Comparison of ENCODE assay signal across 9 cellular contexts in the genomic region with DNA sequence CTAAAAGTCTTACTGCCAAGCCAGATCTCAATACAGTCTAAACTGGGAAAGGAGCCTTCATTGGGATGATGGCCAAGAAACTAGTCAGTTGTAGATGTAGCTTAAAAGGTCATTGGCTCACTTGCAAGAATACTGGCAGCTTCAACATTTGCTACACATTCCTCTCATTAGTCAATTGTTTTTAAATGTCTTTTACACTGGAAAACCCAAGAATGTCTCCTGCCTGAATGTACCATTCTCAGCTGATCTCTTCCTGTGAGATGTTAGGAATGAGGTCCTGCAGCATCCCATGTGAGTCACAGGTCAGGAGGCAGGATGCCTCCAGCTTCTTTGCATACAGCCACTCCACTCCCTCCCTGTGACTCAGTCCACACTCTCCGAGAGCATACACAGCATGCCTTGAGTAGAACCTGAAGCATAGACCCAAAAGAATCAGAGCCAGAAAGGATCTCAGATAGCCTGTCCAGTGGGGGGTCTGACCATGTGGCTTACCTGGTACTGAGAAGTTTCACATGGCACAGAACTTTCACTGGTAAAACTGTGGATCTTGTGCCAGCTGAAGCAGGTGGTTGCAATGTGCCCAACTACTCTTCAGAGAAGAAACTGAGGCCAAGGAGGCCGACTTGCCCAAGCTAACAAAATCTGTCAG. TPM values are rescaled to one million over a fixed set of nuclear protein-coding genes. Genes with fewer than 3 reads are reported as not detected.
DNase-seq lines count a peak whose midpoint lies in the region; ATAC-seq and TF ChIP-seq lines count a peak whose summit lies in the region.
"Had no signal": no experiment of that assay in that cellular context is flagged by ENCODE, and none has a peak within 500 bp of the region (broad histone marks: within the 10 kb centered on the region; RNA-seq: fewer than 3 reads in every experiment).

No MANE protein-coding gene starts in this region.

- no peak overlapping the region for H4K8ac ChIP-seq in H9 (replicated peaks; ENCODE audit: insufficient read length, low read depth, low read length)

- no peak overlapping the region for H3K14ac ChIP-seq in H9 (ENCODE audit: insufficient read depth, low read length)

- no peak overlapping the region for H2BK20ac ChIP-seq in H9 (ENCODE audit: low read depth, low read length, poor library complexity, severe bottlenecking)

- H3K9me3 ChIP-seq in left ventricle myocardium inferior (replicated peaks): no peaks in the 10 kb centered on the region
- no peaks in the 10 kb centered on the region for H3K9me3 ChIP-seq in H9 (ENCODE audit: control insufficient read depth, low read depth, low read length)

- no peak overlapping the region for H2BK12ac ChIP-seq in H9 (ENCODE audit: insufficient read length, low read depth, low read length)

- no CpG with 5 or more reads among the region's 2 CpGs for WGBS in H9 (ENCODE audit: extremely low coverage, insufficient read length, low lambda C conversion rate)

- H3K4me1 Mint-ChIP-seq in H9: peaks cover 9 to 14% of the 10 kb centered on the region in 2 experiments

- no peaks in the 10 kb centered on the region for H3K36me3 ChIP-seq in left ventricle myocardium inferior

- peak; percentile 100 for DNase-seq in GM04503 (ENCODE audit: low read depth)
- DNase-seq in amniotic epithelial cell (ENCODE audit: low read depth): peak; percentile 99
- DNase-seq in left ventricle myocardium inferior: no peak
- DNase-seq in sciatic nerve (ENCODE audit: low spot score): no peak
- no peak for DNase-seq in H9
- no peak for DNase-seq in stimulated activated CD4-positive, alpha-beta T cell treated with anti-CD3 and anti-CD28 coated beads, Interleukin-1b, Interleukin-23, amount 100 ng/mL, for 48 hours
- no peak for DNase-seq in activated CD8-positive, alpha-beta memory T cell treated with anti-CD3 and anti-CD28 coated beads, Interleukin-2, amount 50 U/mL, for 48 hours
- DNase-seq: T-helper 2 cell had no signal

- H3K79me1 ChIP-seq in H9 (ENCODE audit: insufficient read depth, low read depth, low read length, poor library complexity, severe bottlenecking): no peaks in the 10 kb centered on the region

- H2BK15ac ChIP-seq in H9 (ENCODE audit: low read depth, low read length): no peak overlapping the region

- intact Hi-C loops in left ventricle myocardium inferior (cut with micrococcal nuclease): no loop called here
- intact Hi-C loops in sciatic nerve (cut with DNase I): no loop called here

- H3K27ac Mint-ChIP-seq in H9: no peak overlapping the region

- no peak overlapping the region for H3K4me3 ChIP-seq in left ventricle myocardium inferior

- peaks cover 0 to 9% (median 7%) of the 10 kb centered on the region in 3 experiments; a peak in 1 of 7 replicates for H3K36me3 Mint-ChIP-seq in H9 (ENCODE audit: insufficient read depth in 1 of 3, low read depth in 3 of 3)

- H3K56ac ChIP-seq in H9 (ENCODE audit: insufficient read length, low read depth, low read length): no peak overlapping the region

- peaks cover 3 to 8% of the 10 kb centered on the region in 2 experiments; a peak in 3 of 5 replicates for H3K9me3 Mint-ChIP-seq in H9

- no peak overlapping the region for H3K4me3 Mint-ChIP-seq in H9

- no peak overlapping the region for H3T11ph ChIP-seq in H9 (ENCODE audit: low read length)

- H3K4ac ChIP-seq in H9 (ENCODE audit: low read depth, low read length): no peak overlapping the region

- no peak for TF ChIP-seq CTCF in left ventricle myocardium inferior (IDR thresholded peaks at IDR 0.05; ENCODE audit: borderline replicate concordance)
- no peak for TF ChIP-seq CTCF in H9 (conservative IDR thresholded peaks at IDR 0.05)

- no peak overlapping the region for H3K23ac ChIP-seq in H9 (ENCODE audit: insufficient read length, low read depth, low read length)

- H3K27ac ChIP-seq in left ventricle myocardium inferior (replicated peaks): peak overlapping the region; percentile 67
- H3K27ac ChIP-seq in H9 (ENCODE audit: insufficient read length, low read depth, low read length): no peak overlapping the region

- no peak overlapping the region for H3K18ac ChIP-seq in H9 (ENCODE audit: insufficient read length, low read depth, low read length)

- H2BK120ac ChIP-seq in H9 (ENCODE audit: low read depth, low read length, poor library complexity, severe bottlenecking): no peak overlapping the region

- H3K4me1 ChIP-seq in left ventricle myocardium inferior (peaks cover 28% of the 10 kb centered on the region), H9 (ENCODE audit: insufficient read depth, low read length) (no peaks in the 10 kb centered on the region; the same call in 1 of the 2 replicates)

- H3K27me3 ChIP-seq in left ventricle myocardium inferior (ENCODE audit: low read depth): no peaks in the 10 kb centered on the region
- no peaks in the 10 kb centered on the region for H3K27me3 ChIP-seq in H9 (ENCODE audit: insufficient read depth, low read length)

- H3K4me2 ChIP-seq in H9 (ENCODE audit: insufficient read depth, insufficient read length, low read length): no peak overlapping the region

- no peaks in the 10 kb centered on the region for H3K23me2 ChIP-seq in H9 (ENCODE audit: insufficient read length, low read depth, low read length, poor library complexity, severe bottlenecking)

- H4K5ac ChIP-seq in H9 (ENCODE audit: insufficient read length, low read depth, low read length): no peak overlapping the region

- H3K27me3 Mint-ChIP-seq in H9 (ENCODE audit: low read depth): no peaks in the 10 kb centered on the region

- H4K91ac ChIP-seq in H9 (ENCODE audit: insufficient read length, low read depth, low read length): no peak overlapping the region

- no peak overlapping the region for H2BK5ac ChIP-seq in H9 (ENCODE audit: insufficient read length, low read length)

- ATAC-seq in sciatic nerve: peak; percentile 81
- no peak for ATAC-seq in GM21447 (IDR thresholded peaks at IDR 0.05; ENCODE audit: unreplicated experiment)

- no peak overlapping the region for H2AFZ ChIP-seq in H9 (ENCODE audit: low read length)

- H4K20me1 ChIP-seq in H9 (ENCODE audit: control insufficient read depth, insufficient read depth, insufficient read length): no peaks in the 10 kb centered on the region

- H2AK5ac ChIP-seq in H9 (ENCODE audit: insufficient read length, low read length): no peak overlapping the region

- no peak overlapping the region for H3K9ac ChIP-seq in H9 (ENCODE audit: extremely low read depth, insufficient read length, low read length)

- no peaks in the 10 kb centered on the region for H3K79me2 ChIP-seq in H9 (ENCODE audit: insufficient read depth, low read length)

RNA-seq across cellular contexts. Expression of gene HECTD1, which starts 56.0 kb away (rescaled TPM):
- 137 TPM for total RNA-seq in left ventricle myocardium inferior
- total RNA-seq in sciatic nerve: 193 TPM
- total RNA-seq in H9 (2021): 121 and 135 TPM in 2 replicates

Comparison
In these comparisons a context has a peak if more than half of its experiments do, and no peak if none do; other contexts are left out.
1. DNase-seq: peak in GM04503 (single experiment) and amniotic epithelial cell (single experiment); none in left ventricle myocardium inferior (single experiment), sciatic nerve (single experiment), H9 (single experiment), stimulated activated CD4-positive, alpha-beta T cell treated with anti-CD3 and anti-CD28 coated beads, Interleukin-1b, Interleukin-23, amount 100 ng/mL, for 48 hours (single experiment) and activated CD8-positive, alpha-beta memory T cell treated with anti-CD3 and anti-CD28 coated beads, Interleukin-2, amount 50 U/mL, for 48 hours (single experiment).